14 cellular contexts compared by ENCODE assay signal in the genomic region with DNA sequence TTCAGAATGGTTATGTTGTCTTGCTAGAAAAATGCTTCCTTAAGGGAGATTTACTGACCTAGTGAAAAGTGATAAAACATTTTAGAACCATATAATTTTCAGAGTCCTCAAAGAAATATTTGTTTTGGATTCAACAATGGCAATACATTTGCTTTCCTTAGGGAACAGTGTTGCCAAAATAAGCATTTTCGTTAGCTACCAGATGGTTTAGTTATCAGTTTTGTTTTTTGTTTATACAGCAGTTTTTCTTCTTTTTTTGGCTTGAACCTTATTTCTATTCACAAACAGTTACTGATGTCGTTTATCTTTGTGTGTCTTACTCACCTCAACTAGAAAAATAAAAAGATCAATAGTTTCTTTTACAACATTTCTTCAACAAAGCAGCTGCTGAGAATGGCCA.
"Had no signal": no experiment of that assay in that cellular context is flagged by ENCODE, and none has a peak within 500 bp of the region (broad histone marks: within the 10 kb centered on the region; RNA-seq: fewer than 3 reads in every experiment).

No MANE protein-coding gene starts in this region.

- DNase-seq: activated CD4-positive, alpha-beta T cell treated with anti-CD3 and anti-CD28 coated beads for 4 hours; activated CD8-positive, alpha-beta memory T cell treated with anti-CD3 and anti-CD28 coated beads, Interleukin-2, amount 50 U/mL, for 48 hours; activated CD8-positive, alpha-beta T cell treated with anti-CD3 and anti-CD28 coated beads, Interleukin-2, amount 10 ng/mL, durations not matched to agents 7 days and 5 days; activated naive CD4-positive, alpha-beta T cell treated with Interleukin-2 at 50 U/mL for 16 hours; dorsolateral prefrontal cortex; hypothalamus; naive B cell; posterior cingulate gyrus; right cardiac atrium; T-helper 1 cell; tibial artery had no signal

- H3K4me2 ChIP-seq: smooth muscle cell had no signal

- H3K9me3 ChIP-seq: tibial artery had no signal

- ATAC-seq: activated CD8-positive, alpha-beta T cell treated with anti-CD3 and anti-CD28 coated beads, Interleukin-2, amount 10 ng/mL, durations not matched to agents 7 days and 5 days; right cardiac atrium; stimulated activated effector memory CD8-positive, alpha-beta T cell treated with anti-CD3 and anti-CD28 coated beads, Interleukin-12 subunit alpha, Interleukin-12 subunit beta, amount 100 ng/mL, for 72 hours had no signal

- H3K27me3 ChIP-seq: dorsolateral prefrontal cortex, tibial artery had no signal

- H3K27ac ChIP-seq: dorsolateral prefrontal cortex, tibial artery had no signal

- H3K4me3 ChIP-seq: dorsolateral prefrontal cortex, lung, smooth muscle cell, tibial artery had no signal
